Comparison of ENCODE assay signal across 10 cellular contexts in genomic region chr1:152457561-152457960, GRCh38. TPM values are rescaled to one million over a fixed set of nuclear protein-coding genes. Genes with fewer than 3 reads are reported as not detected.
"Had no signal": no experiment of that assay in that cellular context is flagged by ENCODE, and none has a peak within 500 bp of the region (broad histone marks: within the 10 kb centered on the region; RNA-seq: fewer than 3 reads in every experiment).

No MANE protein-coding gene starts in this region.

- H3K36me3 ChIP-seq: HAP-1 had no signal

- H3K27ac ChIP-seq: GM23248, HL-60 had no signal

- H3K9me3 ChIP-seq: HAP-1 had no signal

- DNase-seq: GM23248, GOT3, H7, HFFc6 had no signal

- H3K4me1 ChIP-seq: HAP-1 had no signal

- H3K4me3 Mint-ChIP-seq: HFFc6 had no signal

- H3K27ac Mint-ChIP-seq: HFFc6 had no signal

- H3K4me3 ChIP-seq: GM23248, HAP-1, K562 had no signal

- H3K9ac ChIP-seq: GM23248 had no signal

- H3K9me3 Mint-ChIP-seq: HFFc6 had no signal

RNA-seq across cellular contexts. Expression of gene CRNN, which starts 43.5 kb away (rescaled TPM):
- total RNA-seq: GM23248, H4, H7, HepG2, HFFc6, HT1080, K562 had no signal
- polyA plus RNA-seq: GM23248, HepG2, K562 had no signal

RNA-seq across cellular contexts. Expression of gene LCE5A, which starts 53.0 kb away (rescaled TPM):
- total RNA-seq: GM23248, H4, H7, HepG2, HFFc6, HT1080, K562 had no signal
- polyA plus RNA-seq: GM23248, HepG2, K562 had no signal

RNA-seq across cellular contexts. Expression of gene CRCT1, which starts 56.7 kb away (rescaled TPM):
- total RNA-seq: GM23248, H4, H7, HepG2, HFFc6, HT1080, K562 had no signal
- polyA plus RNA-seq: GM23248, HepG2, K562 had no signal
